ENCODE assay signal across 8 cellular contexts in genomic region chr10:74176380-74177139, GRCh38. TPM values are rescaled to one million over a fixed set of nuclear protein-coding genes. Genes with fewer than 3 reads are reported as not detected.
DNase-seq lines count a peak whose midpoint lies in the region; ATAC-seq and TF ChIP-seq lines count a peak whose summit lies in the region.

No MANE protein-coding gene starts in this region.

- TF ChIP-seq POLR2A in breast epithelium (IDR thresholded peaks at IDR 0.05) = peak; percentile 30

- intact Hi-C loops in breast epithelium (cut with DNase I; ENCODE audit: low total_unique reads) = no loop called here

- H3K9me3 ChIP-seq in breast epithelium = no peaks in the 10 kb centered on the region
- no peaks in the 10 kb centered on the region for H3K9me3 ChIP-seq in iPS-20b (ENCODE audit: insufficient read depth, low read depth, low read length)

- H3K9ac ChIP-seq in iPS-20b (ENCODE audit: low read depth, low read length) = peak overlapping the region; percentile 86

- H3K36me3 ChIP-seq in breast epithelium (no peaks in the 10 kb centered on the region), iPS-20b (ENCODE audit: insufficient read depth, low read depth, low read length) (no peaks in the 10 kb centered on the region)

- H3K4me1 ChIP-seq in breast epithelium (peaks cover 0 to 7% of the 10 kb centered on the region in 2 donors), iPS-20b (ENCODE audit: insufficient read depth, low read length) (peaks cover 17% of the 10 kb centered on the region)

- POLR2A ChIA-PET in AG04449 (lab: Yijun Ruan, JAX) = interaction anchor here (1.0 to 1.5 kb wide), 5 partner anchors 11 to 447 kb away, joined by 3 to 8 read pairs (median 5); partner anchors contain the start of genes ADK and AP3M1

- CTCF ChIA-PET in AG04449 (lab: Yijun Ruan, JAX) = interaction anchor here (1.0 to 1.3 kb wide), 3 partner anchors 11 to 58 kb away, joined by 3 to 10 read pairs (median 4); no protein-coding TSS in a partner anchor

- H3K27ac ChIP-seq in VCaP = peak overlapping the region; percentile 93
- peak overlapping the region; percentile 95 to 96 for H3K27ac ChIP-seq in breast epithelium
- H3K27ac ChIP-seq in iPS-20b (ENCODE audit: low read length) = peak overlapping the region; percentile 82
- peak overlapping the region; percentile 51 to 95 (median 90) for H3K27ac ChIP-seq in skin epidermis

- ATAC-seq in GM18873 (IDR thresholded peaks at IDR 0.05; ENCODE audit: low FRiP score, unreplicated experiment) (peak; percentile 87), HG03135 (IDR thresholded peaks at IDR 0.05; ENCODE audit: unreplicated experiment) (peak; percentile 85)

- TF ChIP-seq CTCF in AG04449 (IDR thresholded peaks at IDR 0.05; ENCODE audit: insufficient read depth, low read length, missing control alignments) = no peak
- TF ChIP-seq CTCF in VCaP (conservative IDR thresholded peaks at IDR 0.05) = no peak
- TF ChIP-seq CTCF in breast epithelium (IDR thresholded peaks at IDR 0.05) = no peak

- peak overlapping the region; percentile 89 for H3K4me3 ChIP-seq in AG04449 (ENCODE audit: low read depth, low read length)
- peak overlapping the region; percentile 82 to 88 (median 86) for H3K4me3 ChIP-seq in breast epithelium
- peak overlapping the region; percentile 82 for H3K4me3 ChIP-seq in iPS-20b (ENCODE audit: low read length)
- peak overlapping the region; percentile 55 to 84 (median 79) for H3K4me3 ChIP-seq in skin epidermis

- peak; percentile 49 for DNase-seq in AG04449 (ENCODE audit: low read depth, low spot score)
- DNase-seq in NCI-H2196 (lab: John Stamatoyannopoulos, UW; ENCODE audit: unreplicated experiment) = peak; percentile 98
- DNase-seq in breast epithelium (ENCODE audit: low spot score in 2 of 2) = peak; percentile 96 to 97

- no peaks in the 10 kb centered on the region for H3K27me3 ChIP-seq in breast epithelium
- no peaks in the 10 kb centered on the region for H3K27me3 ChIP-seq in iPS-20b (ENCODE audit: insufficient read depth, low read length)

RNA-seq across cellular contexts. Expression of gene ADK, which starts 25.5 kb away (rescaled TPM):
- 10 to 100 TPM; 27.2 to 50.8 (median 40.0) TPM for total RNA-seq in breast epithelium

RNA-seq across cellular contexts. Expression of gene AP3M1, which starts 25.9 kb away (rescaled TPM):
- total RNA-seq in breast epithelium = 10 to 100 TPM; 22.3 to 38.1 (median 23.2) TPM

Comparison
In these comparisons a context has a peak if more than half of its experiments do, and no peak if none do; other contexts are left out.
1. Peak in every context shown above with its lines: DNase-seq, ATAC-seq, H3K4me3 ChIP-seq and H3K27ac ChIP-seq.